8 cellular contexts compared by ENCODE assay signal in genomic region chr22:36454916-36455570, GRCh38. TPM values are rescaled to one million over a fixed set of nuclear protein-coding genes. Genes with fewer than 3 reads are reported as not detected.
DNase-seq lines count a peak whose midpoint lies in the region; ATAC-seq and TF ChIP-seq lines count a peak whose summit lies in the region.

No MANE protein-coding gene starts in this region.

- no peaks in the 10 kb centered on the region for H3K27me3 ChIP-seq in hepatocyte
- H3K27me3 ChIP-seq in aorta (ENCODE audit: control insufficient read depth in 1 of 2, insufficient read depth in 2 of 2, low read length in 1 of 2) = no peaks in the 10 kb centered on the region

- no peaks in the 10 kb centered on the region for H3K9me2 ChIP-seq in hepatocyte (replicated peaks; ENCODE audit: insufficient read depth)

- H3K4me1 ChIP-seq in hepatocyte (ENCODE audit: insufficient read depth) (peaks cover 21% of the 10 kb centered on the region), aorta (ENCODE audit: control insufficient read depth in 1 of 2, insufficient read depth in 2 of 2, low read length in 2 of 2) (no peaks in the 10 kb centered on the region)

- H3K36me3 ChIP-seq in hepatocyte (replicated peaks; ENCODE audit: insufficient read depth, low read depth) = no peaks in the 10 kb centered on the region
- no peaks in the 10 kb centered on the region for H3K36me3 ChIP-seq in aorta (ENCODE audit: control insufficient read depth in 1 of 2, insufficient read depth in 2 of 2, low read length in 1 of 2)

- H3K79me2 ChIP-seq in hepatocyte = no peaks in the 10 kb centered on the region

- H3K4me3 ChIP-seq in astrocyte of the cerebellum (ENCODE audit: low read depth, low read length) (peak overlapping the region; percentile 33), hepatocyte (peak overlapping the region; percentile 7), aorta (ENCODE audit: low read length in 2 of 2) (peak overlapping the region; percentile 12 to 35)

- no peaks in the 10 kb centered on the region for H3K9me3 ChIP-seq in hepatocyte (ENCODE audit: low read depth)
- no peaks in the 10 kb centered on the region for H3K9me3 ChIP-seq in aorta (ENCODE audit: control insufficient read depth, low read length)

- peak; percentile 91 for DNase-seq in EL
- DNase-seq in HEK293T (ENCODE audit: extremely low spot score) = peak; percentile 92
- DNase-seq in NCI-H146 (lab: John Stamatoyannopoulos, UW) = peak; percentile 94
- peak; percentile 95 for DNase-seq in T-helper 9 cell
- DNase-seq in astrocyte of the cerebellum (ENCODE audit: low read depth) = peak; percentile 67
- DNase-seq in hepatocyte (ENCODE audit: low spot score) = peak; percentile 98
- DNase-seq in renal cortical epithelial cell (ENCODE audit: low read depth) = peak; percentile 58
- DNase-seq in aorta = peak; percentile 96 to 98

- POLR2A ChIA-PET in HEK293T (lab: Yijun Ruan, JAX) = interaction anchor here (0.8 to 1.7 kb wide), 5 partner anchors 12 to 67 kb away, joined by 3 to 6 read pairs (median 4); partner anchors contain the start of genes MYH9 and TXN2

- WGBS in hepatocyte (ENCODE audit: low lambda C conversion rate, missing lambda C conversion rate) = 3% methylated on average over 42 of the region's 61 CpGs
- WGBS in aorta, 2 donors = 0 to 1% methylated on average over 59 to 61 of the region's 61 CpGs

- CTCF ChIA-PET in HEK293T (lab: Yijun Ruan, JAX) = no interaction called here

- H3K4me2 ChIP-seq in hepatocyte = peak overlapping the region; percentile 82

- intact Hi-C loops in aorta (cut with DNase I) = loop anchor here in 1 of 2 donors (2.0 kb wide), 1 partner anchor 68 kb away; the partner anchor contains the start of gene MYH9

- no peaks in the 10 kb centered on the region for H4K20me1 ChIP-seq in hepatocyte (ENCODE audit: insufficient read depth, poor library complexity, severe bottlenecking)

- TF ChIP-seq CTCF in astrocyte of the cerebellum (IDR thresholded peaks at IDR 0.05; ENCODE audit: low read depth, low read length, missing control alignments) (no peak), hepatocyte (IDR thresholded peaks at IDR 0.05; ENCODE audit: poor library complexity) (peak; percentile 5)

- H3K27ac ChIP-seq in hepatocyte (peak overlapping the region; percentile 94), aorta (ENCODE audit: low read depth in 1 of 2, low read length in 2 of 2) (peak overlapping the region; percentile 78 to 96)

- in situ Hi-C loops in astrocyte of the cerebellum (cut with HindIII; ENCODE audit: low sequenced_read_pairs) = no loop called here

- H2AFZ ChIP-seq in hepatocyte = peak overlapping the region; percentile 32

- ATAC-seq in aorta (ENCODE audit: low FRiP score) = peak; percentile 92

TF ChIP-seq in HEK293T, 16 proteins besides CTCF, POLR2A, EP300 and RAD21:
- no peak for TF ChIP-seq LEF1 (IDR thresholded peaks at IDR 0.05; ENCODE audit: borderline replicate concordance)
- no peak for TF ChIP-seq FOXM1 (IDR thresholded peaks at IDR 0.05; ENCODE audit: borderline replicate concordance)
- TF ChIP-seq L3MBTL2 (conservative IDR thresholded peaks at IDR 0.05) = no peak; the same call in 1 of the 2 replicates
- TF ChIP-seq BHLHE40 (IDR thresholded peaks at IDR 0.05; ENCODE audit: borderline replicate concordance) = no peak
- no peak for TF ChIP-seq ELF4 (IDR thresholded peaks at IDR 0.05)

RNA-seq across cellular contexts. Expression of gene TXN2, which starts 26.4 kb away (rescaled TPM):
- total RNA-seq in hepatocyte = 42.6 and 52.9 TPM in 2 replicates
- polyA plus RNA-seq in hepatocyte = 129 and 131 TPM in 2 replicates
- 14.8 and 30.1 TPM in 2 replicates for total RNA-seq in renal cortical epithelial cell
- total RNA-seq in aorta = 10 to 100 TPM; 29.6 to 42.3 TPM
- polyA plus RNA-seq in aorta = 10 to 100 TPM; 54.2 to 72.6 TPM

RNA-seq across cellular contexts. Expression of gene FOXRED2, which starts 51.8 kb away (rescaled TPM):
- total RNA-seq in hepatocyte (4.9 and 8.5 TPM in 2 replicates), renal cortical epithelial cell (1.7 and 8.0 TPM in 2 replicates), aorta (10 to 100 TPM in 1 of 2 donors, 1 to 10 TPM in 1; 4.6 to 11.1 TPM)
- polyA plus RNA-seq in hepatocyte (7.7 and 9.7 TPM in 2 replicates), aorta (1 to 10 TPM; 1.6 to 2.5 TPM)

Comparison
In these comparisons a context has a peak if more than half of its experiments do, and no peak if none do; other contexts are left out.
1. Peak in every context shown above with its lines: DNase-seq, ATAC-seq, H3K4me3 ChIP-seq and H3K27ac ChIP-seq.